1 cellular context compared by ENCODE assay signal in the genomic region with DNA sequence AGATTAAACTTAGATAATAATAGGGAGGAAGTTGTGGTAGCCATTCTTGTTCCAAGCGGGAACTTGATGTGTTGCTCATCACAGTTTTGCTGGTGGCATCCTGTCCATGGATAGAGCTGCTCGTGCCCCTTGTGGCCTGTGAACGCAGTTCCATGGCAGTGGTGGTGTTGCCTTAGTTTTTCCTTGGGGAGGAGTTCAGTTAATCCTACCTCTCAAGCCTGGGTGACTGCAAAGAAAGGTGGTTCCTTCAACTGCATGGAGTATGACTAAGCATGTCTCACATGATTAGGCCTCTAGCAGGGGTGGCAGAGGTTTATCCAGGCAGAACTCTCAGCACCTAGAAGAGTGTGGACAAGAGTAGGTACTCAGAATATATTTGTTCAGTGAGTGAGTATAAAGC.
TF ChIP-seq lines count a peak whose summit lies in the region.

No MANE protein-coding gene starts in this region.

TF ChIP-seq in K562, 482 proteins besides CTCF, POLR2A, EP300 and RAD21 (continued from another document):
- no peak for TF ChIP-seq RUNX1 (IDR thresholded peaks at IDR 0.05; ENCODE audit: low read depth)
- TF ChIP-seq, protein P1, sequence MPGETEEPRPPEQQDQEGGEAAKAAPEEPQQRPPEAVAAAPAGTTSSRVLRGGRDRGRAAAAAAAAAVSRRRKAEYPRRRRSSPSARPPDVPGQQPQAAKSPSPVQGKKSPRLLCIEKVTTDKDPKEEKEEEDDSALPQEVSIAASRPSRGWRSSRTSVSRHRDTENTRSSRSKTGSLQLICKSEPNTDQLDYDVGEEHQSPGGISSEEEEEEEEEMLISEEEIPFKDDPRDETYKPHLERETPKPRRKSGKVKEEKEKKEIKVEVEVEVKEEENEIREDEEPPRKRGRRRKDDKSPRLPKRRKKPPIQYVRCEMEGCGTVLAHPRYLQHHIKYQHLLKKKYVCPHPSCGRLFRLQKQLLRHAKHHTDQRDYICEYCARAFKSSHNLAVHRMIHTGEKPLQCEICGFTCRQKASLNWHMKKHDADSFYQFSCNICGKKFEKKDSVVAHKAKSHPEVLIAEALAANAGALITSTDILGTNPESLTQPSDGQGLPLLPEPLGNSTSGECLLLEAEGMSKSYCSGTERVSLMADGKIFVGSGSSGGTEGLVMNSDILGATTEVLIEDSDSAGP (CRISPR knock-in tag; IDR thresholded peaks at IDR 0.05), result no peak
- TF ChIP-seq MAFG (tag; conservative IDR thresholded peaks at IDR 0.05), result peak; percentile 91
- TF ChIP-seq CXXC5 (CRISPR knock-in tag; IDR thresholded peaks at IDR 0.05), result peak; percentile 67
- peak; percentile 42 for TF ChIP-seq ETV1 (tag; conservative IDR thresholded peaks at IDR 0.05; ENCODE audit: low read depth)
- peak; percentile 52; the same call in 1 of the 2 replicates for TF ChIP-seq SOX6 (IDR thresholded peaks at IDR 0.05)
- no peak for TF ChIP-seq BCOR (IDR thresholded peaks at IDR 0.05)
- peak; percentile 90 for TF ChIP-seq SMAD4 (CRISPR knock-in tag; conservative IDR thresholded peaks at IDR 0.05)
- no peak for TF ChIP-seq GTF3C2 (IDR thresholded peaks at IDR 0.05; ENCODE audit: borderline replicate concordance, extremely low read depth, insufficient read length)
- no peak for TF ChIP-seq PHF8 (IDR thresholded peaks at IDR 0.05; ENCODE audit: borderline replicate concordance, low read length)
- peak; percentile 60 for TF ChIP-seq ZNF583 (CRISPR knock-in tag; IDR thresholded peaks at IDR 0.05)
- TF ChIP-seq ARID1B (IDR thresholded peaks at IDR 0.05), result peak; percentile 66
- TF ChIP-seq, protein P2, sequence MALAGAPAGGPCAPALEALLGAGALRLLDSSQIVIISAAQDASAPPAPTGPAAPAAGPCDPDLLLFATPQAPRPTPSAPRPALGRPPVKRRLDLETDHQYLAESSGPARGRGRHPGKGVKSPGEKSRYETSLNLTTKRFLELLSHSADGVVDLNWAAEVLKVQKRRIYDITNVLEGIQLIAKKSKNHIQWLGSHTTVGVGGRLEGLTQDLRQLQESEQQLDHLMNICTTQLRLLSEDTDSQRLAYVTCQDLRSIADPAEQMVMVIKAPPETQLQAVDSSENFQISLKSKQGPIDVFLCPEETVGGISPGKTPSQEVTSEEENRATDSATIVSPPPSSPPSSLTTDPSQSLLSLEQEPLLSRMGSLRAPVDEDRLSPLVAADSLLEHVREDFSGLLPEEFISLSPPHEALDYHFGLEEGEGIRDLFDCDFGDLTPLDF (CRISPR knock-in tag; IDR thresholded peaks at IDR 0.05), result no peak
- no peak for TF ChIP-seq ARID3A (IDR thresholded peaks at IDR 0.05; ENCODE audit: borderline replicate concordance, low read depth, low read length)
- no peak for TF ChIP-seq E4F1 (CRISPR knock-in tag; IDR thresholded peaks at IDR 0.05; ENCODE audit: borderline replicate concordance)
- TF ChIP-seq TCF3 (CRISPR knock-in tag; IDR thresholded peaks at IDR 0.05), result 0 out of 2 replicates have a peak, but pooled peaks have one; percentile 3
- TF ChIP-seq HLTF (IDR thresholded peaks at IDR 0.05), result no peak
- TF ChIP-seq, protein P3, sequence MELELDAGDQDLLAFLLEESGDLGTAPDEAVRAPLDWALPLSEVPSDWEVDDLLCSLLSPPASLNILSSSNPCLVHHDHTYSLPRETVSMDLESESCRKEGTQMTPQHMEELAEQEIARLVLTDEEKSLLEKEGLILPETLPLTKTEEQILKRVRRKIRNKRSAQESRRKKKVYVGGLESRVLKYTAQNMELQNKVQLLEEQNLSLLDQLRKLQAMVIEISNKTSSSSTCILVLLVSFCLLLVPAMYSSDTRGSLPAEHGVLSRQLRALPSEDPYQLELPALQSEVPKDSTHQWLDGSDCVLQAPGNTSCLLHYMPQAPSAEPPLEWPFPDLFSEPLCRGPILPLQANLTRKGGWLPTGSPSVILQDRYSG (tag; conservative IDR thresholded peaks at IDR 0.05; ENCODE audit: low read depth), result peak; percentile 62; the same call in 1 of the 2 replicates
